In genomic region chr5:142701673-142702311, GRCh38 we compare ENCODE assay signal across 28 cellular contexts. TPM values are rescaled to one million over a fixed set of nuclear protein-coding genes. Genes with fewer than 3 reads are reported as not detected.
"Had no signal": no experiment of that assay in that cellular context is flagged by ENCODE, and none has a peak within 500 bp of the region (broad histone marks: within the 10 kb centered on the region; RNA-seq: fewer than 3 reads in every experiment).

No MANE protein-coding gene starts in this region.

- H3K4me1 Mint-ChIP-seq: memory B cell; stimulated activated effector memory CD8-positive, alpha-beta T cell treated with anti-CD3 and anti-CD28 coated beads, Interleukin-12 subunit alpha, Interleukin-12 subunit beta, amount 100 ng/mL, for 72 hours had no signal

- H3K4me3 Mint-ChIP-seq: memory B cell; naive thymus-derived CD4-positive, alpha-beta T cell; nephron; stimulated activated effector memory CD8-positive, alpha-beta T cell treated with anti-CD3 and anti-CD28 coated beads, Interleukin-12 subunit alpha, Interleukin-12 subunit beta, amount 100 ng/mL, for 72 hours had no signal

- H3K4me3 ChIP-seq: colonic mucosa, esophagus squamous epithelium, heart right ventricle, lung, prostate gland, right atrium auricular region, stomach, thyroid gland had no signal

- H3K9me3 Mint-ChIP-seq: naive thymus-derived CD4-positive, alpha-beta T cell; nephron; stimulated activated effector memory CD8-positive, alpha-beta T cell treated with anti-CD3 and anti-CD28 coated beads, Interleukin-12 subunit alpha, Interleukin-12 subunit beta, amount 100 ng/mL, for 72 hours had no signal

- H3K36me3 Mint-ChIP-seq: memory B cell; naive thymus-derived CD4-positive, alpha-beta T cell; stimulated activated effector memory CD8-positive, alpha-beta T cell treated with anti-CD3 and anti-CD28 coated beads, Interleukin-12 subunit alpha, Interleukin-12 subunit beta, amount 100 ng/mL, for 72 hours had no signal

- H3K36me3 ChIP-seq: colonic mucosa, esophagus squamous epithelium, heart right ventricle, prostate gland, right atrium auricular region, stomach, thyroid gland had no signal

- H3K27ac Mint-ChIP-seq: memory B cell; nephron; stimulated activated effector memory CD8-positive, alpha-beta T cell treated with anti-CD3 and anti-CD28 coated beads, Interleukin-12 subunit alpha, Interleukin-12 subunit beta, amount 100 ng/mL, for 72 hours had no signal

- H3K9me3 ChIP-seq: colonic mucosa, esophagus squamous epithelium, heart right ventricle, prostate gland, right atrium auricular region, stomach, thyroid gland had no signal

- DNase-seq: colonic mucosa; dermis blood vessel endothelial cell; effector memory CD4-positive, alpha-beta T cell; erythroblast; esophagus squamous epithelium; foreskin melanocyte; glutamatergic neuron; heart right ventricle; hippocampal formation; kidney; midbrain; naive thymus-derived CD4-positive, alpha-beta T cell; nucleus accumbens; stimulated activated CD4-positive, alpha-beta T cell treated with anti-CD3 and anti-CD28 coated beads, Interleukin-2, amount 100 ng/mL, for 24 hours; stimulated activated CD4-positive, alpha-beta T cell treated with anti-CD3 and anti-CD28 coated beads, Interleukin-4, amount 100 ng/mL, for 24 hours; stimulated activated naive CD4-positive, alpha-beta T cell treated with Interleukin-2 at 50 U/mL for 16 hours; stomach; thyroid gland; trophoblast cell had no signal

- H3K4me1 ChIP-seq: colonic mucosa, prostate gland had no signal

- H3K27me3 ChIP-seq: colonic mucosa, esophagus squamous epithelium, heart right ventricle, right atrium auricular region, stomach, thyroid gland had no signal

- H3K27ac ChIP-seq: colonic mucosa, esophagus squamous epithelium, heart right ventricle, prostate gland, right atrium auricular region, stomach, thyroid gland had no signal

- ATAC-seq: heart right ventricle; left lobe of liver; naive thymus-derived CD4-positive, alpha-beta T cell; sciatic nerve; stimulated activated effector memory CD8-positive, alpha-beta T cell treated with anti-CD3 and anti-CD28 coated beads, Interleukin-12 subunit alpha, Interleukin-12 subunit beta, amount 100 ng/mL, for 72 hours had no signal

RNA-seq across cellular contexts. Expression of gene FGF1, which starts 15.9 kb away (rescaled TPM):
- total RNA-seq: naive thymus-derived CD4-positive, alpha-beta T cell; ureter had no signal
- polyA plus RNA-seq: naive thymus-derived CD4-positive, alpha-beta T cell had no signal
